ENCODE assay signal across 28 cellular contexts in genomic region chr7:36100293-36100692, GRCh38. TPM values are rescaled to one million over a fixed set of nuclear protein-coding genes. Genes with fewer than 3 reads are reported as not detected.
DNase-seq lines count a peak whose midpoint lies in the region; ATAC-seq and TF ChIP-seq lines count a peak whose summit lies in the region.
"Had no signal": no experiment of that assay in that cellular context is flagged by ENCODE, and none has a peak within 500 bp of the region (broad histone marks: within the 10 kb centered on the region; RNA-seq: fewer than 3 reads in every experiment).

No MANE protein-coding gene starts in this region.

- ATAC-seq in SK-N-SH treated with all-trans-retinoic acid at 6 μM for 48 hours = peak; percentile 30; the same call in 1 of the 3 replicates
- no peak for ATAC-seq in GM19395 (IDR thresholded peaks at IDR 0.05; ENCODE audit: unreplicated experiment)
- ATAC-seq in HG03469 (IDR thresholded peaks at IDR 0.05; ENCODE audit: unreplicated experiment) = no peak
- ATAC-seq: GM12878, HepG2, Panc1 had no signal

- peak; percentile 62 for DNase-seq in AG10803 (ENCODE audit: low read depth)
- DNase-seq in chondrocyte (ENCODE audit: low spot score) = no peak
- peak; percentile 78 for DNase-seq in osteoblast (ENCODE audit: insufficient read length, low spot score, missing footprints)
- no peak for DNase-seq in NCI-H1436 (lab: John Stamatoyannopoulos, UW)
- DNase-seq in immature natural killer cell = no peak
- DNase-seq: 8988T; ACHN; C1 segment of cervical spinal cord; CD4-positive, alpha-beta memory T cell; COR-L47; EL; GDM1; H7; Karpas-422; NCI-H1105; NCI-H146; NCI-H1930; NCI-H446; NCI-H526; NCI-H82; SHP77 had no signal

- H3K4me1 Mint-ChIP-seq in chondrocyte (ENCODE audit: low read depth) = peaks cover 18% of the 10 kb centered on the region
- no peaks in the 10 kb centered on the region for H3K4me1 Mint-ChIP-seq in immature natural killer cell
- H3K4me1 Mint-ChIP-seq: CD4-positive, alpha-beta memory T cell had no signal

- H3K4me3 Mint-ChIP-seq in chondrocyte (ENCODE audit: unreplicated experiment) (no peak overlapping the region), immature natural killer cell (no peak overlapping the region)
- H3K4me3 Mint-ChIP-seq: CD4-positive, alpha-beta memory T cell had no signal

- H3K27me3 Mint-ChIP-seq in chondrocyte (ENCODE audit: low read depth) (no peaks in the 10 kb centered on the region), immature natural killer cell (ENCODE audit: low read depth in 3 of 3) (peaks cover 0 to 2% (median 0%) of the 10 kb centered on the region in 3 donors)

- no peaks in the 10 kb centered on the region for H3K27me3 ChIP-seq in osteoblast (ENCODE audit: insufficient read depth, low read length)

- H3K9me3 ChIP-seq in osteoblast (ENCODE audit: low read depth, low read length) = no peaks in the 10 kb centered on the region

- no peak overlapping the region for H2AFZ ChIP-seq in osteoblast (ENCODE audit: low read length)

- H3K4me1 ChIP-seq in osteoblast (ENCODE audit: insufficient read depth, low read length) = peaks cover 11% of the 10 kb centered on the region

- H3K4me2 ChIP-seq in osteoblast (ENCODE audit: insufficient read depth, low read length) = peak overlapping the region; percentile 34

- no peaks in the 10 kb centered on the region for H3K79me2 ChIP-seq in osteoblast (ENCODE audit: insufficient read depth, low read length)

- peak overlapping the region; percentile 38 for H3K27ac Mint-ChIP-seq in chondrocyte (ENCODE audit: unreplicated experiment)
- no peak overlapping the region for H3K27ac Mint-ChIP-seq in immature natural killer cell

- H3K36me3 ChIP-seq in osteoblast (ENCODE audit: insufficient read depth, low read length) = no peaks in the 10 kb centered on the region

- H4K20me1 ChIP-seq in osteoblast (ENCODE audit: insufficient read depth, low read length) = no peaks in the 10 kb centered on the region

- H3K9me3 Mint-ChIP-seq in chondrocyte (ENCODE audit: low read depth) (no peaks in the 10 kb centered on the region), immature natural killer cell (peaks cover 0 to 5% (median under 1%) of the 10 kb centered on the region in 6 donors)

- H3K4me3 ChIP-seq in AG10803 (ENCODE audit: low read length) (no peak overlapping the region), osteoblast (ENCODE audit: insufficient read depth, low read length) (no peak overlapping the region)
- H3K4me3 ChIP-seq: GM12878 had no signal

- H3K36me3 Mint-ChIP-seq in chondrocyte (ENCODE audit: low read depth) (no peaks in the 10 kb centered on the region), immature natural killer cell (no peaks in the 10 kb centered on the region)

- TF ChIP-seq CTCF in AG10803 (conservative IDR thresholded peaks at IDR 0.05; ENCODE audit: low read length) (no peak), chondrocyte (IDR thresholded peaks at IDR 0.05) (no peak), osteoblast (IDR thresholded peaks at IDR 0.05; ENCODE audit: extremely low read depth, low read depth, low read length) (no peak)

- H3K27ac ChIP-seq in osteoblast (ENCODE audit: low read depth, low read length) = no peak overlapping the region
- H3K27ac ChIP-seq: RWPE1 had no signal

TF ChIP-seq in SK-N-SH treated with all-trans-retinoic acid at 6 μM for 48 hours, 23 proteins besides CTCF, POLR2A, EP300 and RAD21:
- TF ChIP-seq ISL1 (CRISPR knock-in tag; IDR thresholded peaks at IDR 0.05) (no peak), RARB (CRISPR knock-in tag; IDR thresholded peaks at IDR 0.05) (no peak), ARNTL (CRISPR knock-in tag; IDR thresholded peaks at IDR 0.05; ENCODE audit: borderline replicate concordance, low read depth) (no peak)

RNA-seq across cellular contexts. Expression of gene EEPD1, which starts 52.8 kb away (rescaled TPM):
- total RNA-seq in chondrocyte (3.0 to 5.8 TPM (median 4.8 TPM) in 3 replicates), osteoblast (9.0 and 14.1 TPM in 2 replicates)
- 1 to 10 TPM; 1.3 to 4.4 (median 2.1) TPM for polyA plus RNA-seq in immature natural killer cell

Comparison
In these comparisons a context has a peak if more than half of its experiments do, and no peak if none do; other contexts are left out.
1. DNase-seq: peak in AG10803 (single experiment) and osteoblast (single experiment); none in chondrocyte (single experiment), NCI-H1436 (single experiment) and immature natural killer cell (0 of 3).